ENCODE assay signal across 12 cellular contexts in the genomic region with DNA sequence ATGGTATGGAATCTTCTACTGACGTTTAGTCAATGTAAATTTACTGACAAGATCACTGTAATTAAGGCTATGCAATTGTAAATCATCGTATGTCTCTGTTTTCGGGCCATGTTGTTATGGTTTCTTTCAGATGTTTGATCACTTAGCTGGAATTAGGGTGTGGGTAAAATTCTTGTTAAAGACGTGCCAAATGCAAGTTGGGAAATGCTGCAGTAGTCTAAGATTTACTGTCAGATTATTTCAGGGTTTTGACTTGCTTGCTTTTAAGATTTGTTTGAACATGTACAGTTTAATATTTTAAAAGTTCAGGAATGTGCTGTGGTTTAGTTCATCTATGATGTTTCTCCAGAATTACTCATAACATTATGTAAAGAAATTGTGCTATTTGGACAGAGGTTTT. TPM values are rescaled to one million over a fixed set of nuclear protein-coding genes. Genes with fewer than 3 reads are reported as not detected.
DNase-seq lines count a peak whose midpoint lies in the region; ATAC-seq, FAIRE-seq and TF ChIP-seq lines count a peak whose summit lies in the region.
"Had no signal": no experiment of that assay in that cellular context is flagged by ENCODE, and none has a peak within 500 bp of the region (broad histone marks: within the 10 kb centered on the region; RNA-seq: fewer than 3 reads in every experiment).

No MANE protein-coding gene starts in this region.

- H3K4me1 ChIP-seq in A549: peaks cover 58% of the 10 kb centered on the region
- H3K4me1 ChIP-seq in GM23338 (ENCODE audit: insufficient read depth): peaks cover 51% of the 10 kb centered on the region

- POLR2A ChIA-PET in A549 (lab: Yijun Ruan, JAX): interaction anchor here (1.0 kb wide), 1 partner anchor 11 kb away, joined by 6 read pairs; a partner anchor contains a TSS

- H3K4me3 Mint-ChIP-seq in GM23338: no peak overlapping the region
- H3K4me3 Mint-ChIP-seq: endodermal cell had no signal

- H2AFZ ChIP-seq in GM23338: no peak overlapping the region

- H3K4me1 Mint-ChIP-seq in GM23338: peaks cover 56% of the 10 kb centered on the region

- H3K27ac ChIP-seq in A549 (0 out of 6 replicates have a peak overlapping the region, but pooled peaks of 1 of the 2 experiments have one; percentile 41), GM23338 (ENCODE audit: low read depth) (peak overlapping the region; percentile 26)

- peaks cover 4% of the 10 kb centered on the region; the same call in 2 of the 3 replicates for H3K36me3 Mint-ChIP-seq in GM23338 (ENCODE audit: low read depth)

- H3K4me3 ChIP-seq in A549: no peak overlapping the region
- no peak overlapping the region for H3K4me3 ChIP-seq in GM23338

- H3K27ac Mint-ChIP-seq in GM23338: peak overlapping the region; percentile 26; the same call in 1 of the 2 replicates
- H3K27ac Mint-ChIP-seq: endodermal cell had no signal

- 5% methylated on average over 4 of the region's 4 CpGs for WGBS in A549 (ENCODE audit: missing lambda C conversion rate)

- no peaks in the 10 kb centered on the region for H3K9me3 Mint-ChIP-seq in GM23338
- H3K9me3 Mint-ChIP-seq: endodermal cell had no signal

- peak in 1 of 2 experiments; percentile 56 for DNase-seq in A549 (ENCODE audit: low read depth in 1 of 2, low spot score in 1 of 2)
- DNase-seq in GM23338 (ENCODE audit: low spot score): no peak
- DNase-seq in amniotic epithelial cell (ENCODE audit: low read depth): peak; percentile 93
- DNase-seq in kidney glomerular epithelial cell (lab: John Stamatoyannopoulos, UW): peak; percentile 17
- no peak for DNase-seq in RPMI8226
- no peak for DNase-seq in SKM-1 (lab: John Stamatoyannopoulos, UW; ENCODE audit: unreplicated experiment)
- DNase-seq in NCI-H82 treated with DMSO at 0.1 percent for 48 hours (lab: John Stamatoyannopoulos, UW; ENCODE audit: unreplicated experiment): no peak
- DNase-seq: left colon; stimulated activated CD8-positive, alpha-beta memory T cell treated with anti-CD3 and anti-CD28 coated beads, Interleukin-4, amount 100 ng/mL, for 48 hours had no signal

- TF ChIP-seq CTCF in A549 (IDR thresholded peaks at IDR 0.05): no peak
- TF ChIP-seq CTCF in GM23338 (conservative IDR thresholded peaks at IDR 0.05; ENCODE audit: low read depth in 2 of 2): no peak

- no peaks in the 10 kb centered on the region for H3K36me3 ChIP-seq in GM23338 (ENCODE audit: insufficient read depth)

- H3K79me2 ChIP-seq in GM23338 (replicated peaks; ENCODE audit: insufficient read depth): peaks cover 99% of the 10 kb centered on the region

- no peak for FAIRE-seq in A549 (lab: Jason Lieb, UNC)

- TF ChIP-seq POLR2A in A549 (IDR thresholded peaks at IDR 0.05; ENCODE audit: low read length): no peak

- H3K4me2 ChIP-seq in A549 (peak overlapping the region; percentile 70), GM23338 (peak overlapping the region; percentile 36)

- H3K27me3 ChIP-seq in GM23338 (ENCODE audit: insufficient read depth): no peaks in the 10 kb centered on the region

- H3K9me3 ChIP-seq in A549: no peaks in the 10 kb centered on the region

- H4K20me1 ChIP-seq in GM23338 (replicated peaks; ENCODE audit: insufficient read depth): no peaks in the 10 kb centered on the region

- peaks cover 4% of the 10 kb centered on the region for H3K27me3 Mint-ChIP-seq in GM23338 (ENCODE audit: insufficient read depth, low read depth, poor library complexity)

- no peak for TF ChIP-seq EP300 in A549 (IDR thresholded peaks at IDR 0.05)

- ATAC-seq in A549 (peak; percentile 39 to 70; a peak in 5 of 6 replicates), GM23338 (no peak), HG02798 (IDR thresholded peaks at IDR 0.05; ENCODE audit: poor library complexity, unreplicated experiment) (no peak)
- ATAC-seq: sciatic nerve had no signal

- no peak for TF ChIP-seq RAD21 in A549 (conservative IDR thresholded peaks at IDR 0.05 in 1 of 2, IDR thresholded peaks at IDR 0.05 in 1 of 2)

- H3K9me2 ChIP-seq in GM23338 (ENCODE audit: insufficient read depth): peaks cover 9% of the 10 kb centered on the region

- H3F3A ChIP-seq in GM23338 (replicated peaks; ENCODE audit: low read depth): no peaks in the 10 kb centered on the region

- CTCF ChIA-PET in A549 (lab: Yijun Ruan, JAX): no interaction called here

TF ChIP-seq in A549, 52 proteins besides CTCF, POLR2A, EP300 and RAD21:
- peak; percentile 50; the same call in 1 of the 2 replicates for TF ChIP-seq GATA3 (IDR thresholded peaks at IDR 0.05; ENCODE audit: borderline replicate concordance)
- TF ChIP-seq CEBPB (IDR thresholded peaks at IDR 0.05): peak in 1 of 2 experiments; percentile 11; a peak in 1 of 4 replicates
- no peak for TF ChIP-seq KDM1A (IDR thresholded peaks at IDR 0.05; ENCODE audit: low read depth)

TF ChIP-seq in GM23338, 12 proteins besides CTCF, POLR2A, EP300 and RAD21 (continues in another document):
- TF ChIP-seq CREB1 (CRISPR knock-in tag; IDR thresholded peaks at IDR 0.05; ENCODE audit: low read depth) (no peak), EZH2 (IDR thresholded peaks at IDR 0.05; ENCODE audit: low read depth, unreplicated experiment) (no peak), POLR2AphosphoS5 (IDR thresholded peaks at IDR 0.05; ENCODE audit: low read depth) (no peak), STAT1 (IDR thresholded peaks at IDR 0.05; ENCODE audit: unreplicated experiment) (no peak), ZNF114 (CRISPR knock-in tag; IDR thresholded peaks at IDR 0.05) (no peak), ZNF331 (CRISPR knock-in tag; IDR thresholded peaks at IDR 0.05; ENCODE audit: low read depth) (no peak), NANOG (IDR thresholded peaks at IDR 0.05; ENCODE audit: borderline replicate concordance) (no peak)
- TF ChIP-seq, protein P1, sequence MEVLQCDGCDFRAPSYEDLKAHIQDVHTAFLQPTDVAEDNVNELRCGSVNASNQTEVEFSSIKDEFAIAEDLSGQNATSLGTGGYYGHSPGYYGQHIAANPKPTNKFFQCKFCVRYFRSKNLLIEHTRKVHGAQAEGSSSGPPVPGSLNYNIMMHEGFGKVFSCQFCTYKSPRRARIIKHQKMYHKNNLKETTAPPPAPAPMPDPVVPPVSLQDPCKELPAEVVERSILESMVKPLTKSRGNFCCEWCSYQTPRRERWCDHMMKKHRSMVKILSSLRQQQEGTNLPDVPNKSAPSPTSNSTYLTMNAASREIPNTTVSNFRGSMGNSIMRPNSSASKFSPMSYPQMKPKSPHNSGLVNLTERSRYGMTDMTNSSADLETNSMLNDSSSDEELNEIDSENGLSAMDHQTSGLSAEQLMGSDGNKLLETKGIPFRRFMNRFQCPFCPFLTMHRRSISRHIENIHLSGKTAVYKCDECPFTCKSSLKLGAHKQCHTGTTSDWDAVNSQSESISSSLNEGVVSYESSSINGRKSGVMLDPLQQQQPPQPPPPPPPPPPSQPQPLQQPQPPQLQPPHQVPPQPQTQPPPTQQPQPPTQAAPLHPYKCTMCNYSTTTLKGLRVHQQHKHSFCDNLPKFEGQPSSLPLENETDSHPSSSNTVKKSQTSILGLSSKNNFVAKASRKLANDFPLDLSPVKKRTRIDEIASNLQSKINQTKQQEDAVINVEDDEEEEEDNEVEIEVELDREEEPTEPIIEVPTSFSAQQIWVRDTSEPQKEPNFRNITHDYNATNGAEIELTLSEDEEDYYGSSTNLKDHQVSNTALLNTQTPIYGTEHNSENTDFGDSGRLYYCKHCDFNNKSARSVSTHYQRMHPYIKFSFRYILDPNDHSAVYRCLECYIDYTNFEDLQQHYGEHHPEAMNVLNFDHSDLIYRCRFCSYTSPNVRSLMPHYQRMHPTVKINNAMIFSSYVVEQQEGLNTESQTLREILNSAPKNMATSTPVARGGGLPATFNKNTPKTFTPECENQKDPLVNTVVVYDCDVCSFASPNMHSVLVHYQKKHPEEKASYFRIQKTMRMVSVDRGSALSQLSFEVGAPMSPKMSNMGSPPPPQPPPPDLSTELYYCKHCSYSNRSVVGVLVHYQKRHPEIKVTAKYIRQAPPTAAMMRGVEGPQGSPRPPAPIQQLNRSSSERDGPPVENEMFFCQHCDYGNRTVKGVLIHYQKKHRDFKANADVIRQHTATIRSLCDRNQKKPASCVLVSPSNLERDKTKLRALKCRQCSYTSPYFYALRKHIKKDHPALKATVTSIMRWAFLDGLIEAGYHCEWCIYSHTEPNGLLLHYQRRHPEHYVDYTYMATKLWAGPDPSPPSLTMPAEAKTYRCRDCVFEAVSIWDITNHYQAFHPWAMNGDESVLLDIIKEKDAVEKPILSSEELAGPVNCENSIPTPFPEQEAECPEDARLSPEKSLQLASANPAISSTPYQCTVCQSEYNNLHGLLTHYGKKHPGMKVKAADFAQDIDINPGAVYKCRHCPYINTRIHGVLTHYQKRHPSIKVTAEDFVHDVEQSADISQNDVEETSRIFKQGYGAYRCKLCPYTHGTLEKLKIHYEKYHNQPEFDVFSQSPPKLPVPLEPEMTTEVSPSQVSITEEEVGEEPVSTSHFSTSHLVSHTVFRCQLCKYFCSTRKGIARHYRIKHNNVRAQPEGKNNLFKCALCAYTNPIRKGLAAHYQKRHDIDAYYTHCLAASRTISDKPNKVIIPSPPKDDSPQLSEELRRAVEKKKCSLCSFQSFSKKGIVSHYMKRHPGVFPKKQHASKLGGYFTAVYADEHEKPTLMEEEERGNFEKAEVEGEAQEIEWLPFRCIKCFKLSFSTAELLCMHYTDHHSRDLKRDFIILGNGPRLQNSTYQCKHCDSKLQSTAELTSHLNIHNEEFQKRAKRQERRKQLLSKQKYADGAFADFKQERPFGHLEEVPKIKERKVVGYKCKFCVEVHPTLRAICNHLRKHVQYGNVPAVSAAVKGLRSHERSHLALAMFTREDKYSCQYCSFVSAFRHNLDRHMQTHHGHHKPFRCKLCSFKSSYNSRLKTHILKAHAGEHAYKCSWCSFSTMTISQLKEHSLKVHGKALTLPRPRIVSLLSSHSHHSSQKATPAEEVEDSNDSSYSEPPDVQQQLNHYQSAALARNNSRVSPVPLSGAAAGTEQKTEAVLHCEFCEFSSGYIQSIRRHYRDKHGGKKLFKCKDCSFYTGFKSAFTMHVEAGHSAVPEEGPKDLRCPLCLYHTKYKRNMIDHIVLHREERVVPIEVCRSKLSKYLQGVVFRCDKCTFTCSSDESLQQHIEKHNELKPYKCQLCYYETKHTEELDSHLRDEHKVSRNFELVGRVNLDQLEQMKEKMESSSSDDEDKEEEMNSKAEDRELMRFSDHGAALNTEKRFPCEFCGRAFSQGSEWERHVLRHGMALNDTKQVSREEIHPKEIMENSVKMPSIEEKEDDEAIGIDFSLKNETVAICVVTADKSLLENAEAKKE (CRISPR knock-in tag; IDR thresholded peaks at IDR 0.05): no peak

RNA-seq across cellular contexts. Expression of a gene that starts 10.8 kb away (rescaled TPM):
- 39.9 and 41.7 TPM in 2 replicates for polyA plus RNA-seq in A549 (2011; rRNA removed)
- 10.8 and 14.3 TPM in 2 replicates for polyA plus RNA-seq in A549 (2012; cell fraction: cytosol; rRNA removed)
- polyA plus RNA-seq in A549 (2012; cell fraction: nucleus; rRNA removed): 5.4 TPM in 2 replicates
- 21.1 to 23.2 TPM (median 23.0 TPM) in 3 replicates for polyA plus RNA-seq in A549 (2017; fragmentation: RNase III; extraction: RNeasy Plus Mini Kit Qiagen cat#74134 plus additional on column Dnase treatment)
- 32.9 and 37.6 TPM in 2 replicates for polyA minus RNA-seq in A549 (2011; rRNA and poly(A)+ RNA removed)
- total RNA-seq in GM23338 (2014; rRNA removed; shearing (Covaris generic)): 28.7 and 32.8 TPM in 2 replicates
- polyA plus RNA-seq in GM23338 (2016; fragmentation: Nextera tagmentation; extraction: Ambion mirVana): 25.2 and 28.3 TPM in 2 replicates

Comparison
In these comparisons a context has a peak if more than half of its experiments do, and no peak if none do; other contexts are left out.
1. ATAC-seq: peak in A549 (2 of 2); none in GM23338 (single experiment) and HG02798 (single experiment).
2. DNase-seq: peak in amniotic epithelial cell (single experiment) and kidney glomerular epithelial cell (single experiment); none in GM23338 (single experiment), RPMI8226 (single experiment), SKM-1 (single experiment) and NCI-H82 treated with DMSO at 0.1 percent for 48 hours (single experiment).